Comparison of ENCODE assay signal across 11 cellular contexts in genomic region chr10:24762966-24763623, GRCh38. TPM values are rescaled to one million over a fixed set of nuclear protein-coding genes. Genes with fewer than 3 reads are reported as not detected.
DNase-seq lines count a peak whose midpoint lies in the region; ATAC-seq and TF ChIP-seq lines count a peak whose summit lies in the region.
"Had no signal": no experiment of that assay in that cellular context is flagged by ENCODE, and none has a peak within 500 bp of the region (broad histone marks: within the 10 kb centered on the region; RNA-seq: fewer than 3 reads in every experiment).

No MANE protein-coding gene starts in this region.

- H3K79me2 ChIP-seq in DND-41 (ENCODE audit: insufficient read depth, low read length), result no peaks in the 10 kb centered on the region

- H3K4me3 ChIP-seq in DND-41 (ENCODE audit: low read depth in 1 of 2, low read length in 2 of 2), result peak overlapping the region in 1 of 2 experiments; percentile 21; a peak in 2 of 4 replicates
- H3K4me3 ChIP-seq in transverse colon, result no peak overlapping the region
- H3K4me3 ChIP-seq: heart right ventricle had no signal

- TF ChIP-seq POLR2A in transverse colon (IDR thresholded peaks at IDR 0.05), result no peak

- in situ Hi-C loops in transverse colon (cut with MboI; ENCODE audit: low pct_ligation_motif_present in 1 of 4, low pct_unique_long_range_greater_than_20kb in 1 of 4, low sequenced_read_pairs in 3 of 4), result no loop called here

- no peaks in the 10 kb centered on the region for H4K20me1 ChIP-seq in DND-41 (ENCODE audit: insufficient read depth, low read length)

- no peak for TF ChIP-seq EP300 in transverse colon (IDR thresholded peaks at IDR 0.05; ENCODE audit: low read depth)

- H3K27me3 ChIP-seq in DND-41 (ENCODE audit: insufficient read depth, low read length, poor library complexity) (no peaks in the 10 kb centered on the region), transverse colon (no peaks in the 10 kb centered on the region)
- H3K27me3 ChIP-seq: heart right ventricle had no signal

- peaks cover 13% of the 10 kb centered on the region for H3K9me3 Mint-ChIP-seq in nephron
- H3K9me3 Mint-ChIP-seq in activated naive CD8-positive, alpha-beta T cell treated with anti-CD3 and anti-CD28 coated beads, Interleukin-2, amount 50 U/mL, for 24 hours, result peaks cover 18% of the 10 kb centered on the region

- H2AFZ ChIP-seq in DND-41 (ENCODE audit: low read depth, low read length), result peak overlapping the region; percentile 72

- peak overlapping the region; percentile 51 for H3K4me2 ChIP-seq in DND-41 (ENCODE audit: insufficient read depth, low read length)

- no peak overlapping the region for H3K4me3 Mint-ChIP-seq in nephron
- H3K4me3 Mint-ChIP-seq in activated naive CD8-positive, alpha-beta T cell treated with anti-CD3 and anti-CD28 coated beads, Interleukin-2, amount 50 U/mL, for 24 hours, result no peak overlapping the region
- H3K4me3 Mint-ChIP-seq: central memory CD8-positive, alpha-beta T cell had no signal

- peak overlapping the region in 2 of 3 experiments; percentile 0 to 67 for H3K27ac Mint-ChIP-seq in nephron
- no peak overlapping the region for H3K27ac Mint-ChIP-seq in activated naive CD8-positive, alpha-beta T cell treated with anti-CD3 and anti-CD28 coated beads, Interleukin-2, amount 50 U/mL, for 24 hours

- H3K36me3 ChIP-seq in DND-41 (ENCODE audit: insufficient read depth, low read length) (no peaks in the 10 kb centered on the region), transverse colon (no peaks in the 10 kb centered on the region)
- H3K36me3 ChIP-seq: heart right ventricle had no signal

- no peaks in the 10 kb centered on the region for H3K27me3 Mint-ChIP-seq in nephron (ENCODE audit: low read depth)
- no peaks in the 10 kb centered on the region for H3K27me3 Mint-ChIP-seq in activated naive CD8-positive, alpha-beta T cell treated with anti-CD3 and anti-CD28 coated beads, Interleukin-2, amount 50 U/mL, for 24 hours
- H3K27me3 Mint-ChIP-seq: central memory CD8-positive, alpha-beta T cell had no signal

- 36 to 66% methylated on average over 2 of the region's 2 CpGs for WGBS in transverse colon (ENCODE audit: low coverage in 1 of 2), 2 donors

- H3K4me1 Mint-ChIP-seq in nephron, result peaks cover 12% of the 10 kb centered on the region
- no peaks in the 10 kb centered on the region for H3K4me1 Mint-ChIP-seq in activated naive CD8-positive, alpha-beta T cell treated with anti-CD3 and anti-CD28 coated beads, Interleukin-2, amount 50 U/mL, for 24 hours
- H3K4me1 Mint-ChIP-seq: central memory CD8-positive, alpha-beta T cell had no signal

- H3K9me3 ChIP-seq in DND-41 (ENCODE audit: insufficient read depth, low read length, severe bottlenecking), result peaks cover 6% of the 10 kb centered on the region
- no peaks in the 10 kb centered on the region for H3K9me3 ChIP-seq in transverse colon

- peaks cover 38% of the 10 kb centered on the region for H3K4me1 ChIP-seq in DND-41 (ENCODE audit: insufficient read depth, low read length)
- H3K4me1 ChIP-seq in transverse colon, result peaks cover 0 to 10% (median 0%) of the 10 kb centered on the region in 4 donors

- H3K9ac ChIP-seq in DND-41 (ENCODE audit: low read depth, low read length), result peak overlapping the region; percentile 56

- H3K27ac ChIP-seq in DND-41 (ENCODE audit: low read length) (peak overlapping the region; percentile 98), transverse colon (no peak overlapping the region)
- H3K27ac ChIP-seq: heart right ventricle had no signal

- TF ChIP-seq CTCF in DND-41 (IDR thresholded peaks at IDR 0.05; ENCODE audit: borderline replicate concordance, extremely low read depth, low read length, poor library complexity, severe bottlenecking) (no peak), nephron (IDR thresholded peaks at IDR 0.05; ENCODE audit: unreplicated experiment in 3 of 3) (no peak), transverse colon (IDR thresholded peaks at IDR 0.05) (no peak)

- intact Hi-C loops in transverse colon (cut with DNase I; ENCODE audit: low total_unique reads), result no loop called here

- DNase-seq in DND-41, result peak; percentile 12
- peak; percentile 9 for DNase-seq in NCI-H460 (ENCODE audit: extremely low read depth, low read depth)
- peak; percentile 50 for DNase-seq in epidermal melanocyte (ENCODE audit: insufficient read length, low spot score)
- DNase-seq in activated naive CD8-positive, alpha-beta T cell treated with anti-CD3 and anti-CD28 coated beads, Interleukin-2, amount 50 U/mL, for 24 hours, result no peak
- DNase-seq in transverse colon, result no peak
- DNase-seq in HUDEP-2 (lab: John Stamatoyannopoulos, UW; ENCODE audit: unreplicated experiment in 76 of 76), result no peak
- DNase-seq: DMS79 treated with DMSO at 0.1 percent for 48 hours, heart right ventricle had no signal

- H3K36me3 Mint-ChIP-seq in nephron (ENCODE audit: low read depth), result no peaks in the 10 kb centered on the region
- no peaks in the 10 kb centered on the region for H3K36me3 Mint-ChIP-seq in activated naive CD8-positive, alpha-beta T cell treated with anti-CD3 and anti-CD28 coated beads, Interleukin-2, amount 50 U/mL, for 24 hours (ENCODE audit: low read depth)

- peak; percentile 23; the same call in 1 of the 3 replicates for ATAC-seq in DND-41 (ENCODE audit: insufficient read depth, low read depth)
- ATAC-seq in activated naive CD8-positive, alpha-beta T cell treated with anti-CD3 and anti-CD28 coated beads, Interleukin-2, amount 50 U/mL, for 24 hours, result no peak
- no peak for ATAC-seq in HG03342 (IDR thresholded peaks at IDR 0.05; ENCODE audit: unreplicated experiment)
- ATAC-seq: heart right ventricle had no signal

RNA-seq across cellular contexts. Expression of gene ARHGAP21, which starts 39.4 kb away (rescaled TPM):
- total RNA-seq in NCI-H460 (2014; rRNA removed; shearing (Covaris generic)), result 53.2 and 60.2 TPM in 2 replicates
- 29.8 and 175 TPM in 2 replicates for polyA plus RNA-seq in NCI-H460 (2014; cell fraction: nucleus; rRNA removed)
- total RNA-seq in transverse colon, result 10 to 100 TPM; 62.8 to 94.1 (median 89.3) TPM

Comparison
In these comparisons a context has a peak if more than half of its experiments do, and no peak if none do; other contexts are left out.
1. DNase-seq: peak in DND-41 (single experiment), NCI-H460 (single experiment) and epidermal melanocyte (single experiment); none in activated naive CD8-positive, alpha-beta T cell treated with anti-CD3 and anti-CD28 coated beads, Interleukin-2, amount 50 U/mL, for 24 hours (single experiment), transverse colon (single experiment) and HUDEP-2 (0 of 76).